In the genomic region with DNA sequence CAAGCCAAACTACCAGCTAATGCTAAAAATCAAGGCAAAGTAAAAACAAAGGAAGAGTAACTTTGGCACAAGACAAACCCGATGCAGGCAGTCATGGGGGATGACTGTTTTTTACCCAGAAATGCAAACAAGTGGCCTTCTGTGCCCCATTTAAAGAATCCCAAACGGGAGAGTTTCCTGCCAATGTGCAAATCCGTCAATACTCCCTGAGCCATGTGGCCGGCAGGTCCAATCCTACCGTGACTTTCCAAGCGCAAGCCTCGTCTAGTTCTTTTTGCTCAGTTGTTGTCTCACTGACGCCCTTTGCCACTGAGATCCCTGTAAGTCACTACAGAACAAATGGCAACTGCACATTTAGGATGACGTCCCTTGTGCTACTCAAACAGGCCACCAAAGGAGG, we compare ENCODE assay signal across 14 cellular contexts. TPM values are rescaled to one million over a fixed set of nuclear protein-coding genes. Genes with fewer than 3 reads are reported as not detected.
DNase-seq lines count a peak whose midpoint lies in the region; ATAC-seq lines count a peak whose summit lies in the region.
"Had no signal": no experiment of that assay in that cellular context is flagged by ENCODE, and none has a peak within 500 bp of the region (broad histone marks: within the 10 kb centered on the region; RNA-seq: fewer than 3 reads in every experiment).

No MANE protein-coding gene starts in this region.

- peaks cover 64% of the 10 kb centered on the region for H3K4me1 Mint-ChIP-seq in stimulated activated naive CD8-positive, alpha-beta T cell treated with anti-CD3 and anti-CD28 coated beads, Interleukin-15, Interleukin-2, amounts not matched to agents 100 ng/mL and 50 ng/mL, for 24 hours (ENCODE audit: low read depth)
- H3K4me1 Mint-ChIP-seq in stimulated activated naive CD8-positive, alpha-beta T cell treated with anti-CD3 and anti-CD28 coated beads, Interleukin-15, amount 100 ng/mL, for 72 hours = peaks cover 74% of the 10 kb centered on the region
- peaks cover 46 to 79% (median 73%) of the 10 kb centered on the region in 4 donors for H3K4me1 Mint-ChIP-seq in naive thymus-derived CD8-positive, alpha-beta T cell

- POLR2A ChIA-PET in naive thymus-derived CD8-positive, alpha-beta T cell (lab: Charles Lee) = interaction anchor here (0.8 to 4.0 kb wide), 11 partner anchors 12 to 163 kb away, joined by 3 to 34 read pairs (median 6); a partner anchor contains a TSS

- H3K27me3 Mint-ChIP-seq in stimulated activated naive CD8-positive, alpha-beta T cell treated with anti-CD3 and anti-CD28 coated beads, Interleukin-15, Interleukin-2, amounts not matched to agents 100 ng/mL and 50 ng/mL, for 24 hours = no peaks in the 10 kb centered on the region
- no peaks in the 10 kb centered on the region for H3K27me3 Mint-ChIP-seq in stimulated activated naive CD8-positive, alpha-beta T cell treated with anti-CD3 and anti-CD28 coated beads, Interleukin-15, amount 100 ng/mL, for 72 hours
- H3K27me3 Mint-ChIP-seq in naive thymus-derived CD8-positive, alpha-beta T cell = no peaks in the 10 kb centered on the region
- H3K27me3 Mint-ChIP-seq: activated B cell treated with CpG ODN at 0.5 μM for 24 hours had no signal

- DNase-seq in stimulated activated naive CD8-positive, alpha-beta T cell treated with anti-CD3 and anti-CD28 coated beads, Interleukin-15, amount 100 ng/mL, for 72 hours = no peak
- DNase-seq in activated naive CD4-positive, alpha-beta T cell treated with anti-CD3 and anti-CD28 coated beads, Interleukin-2, amount 50 U/mL, for 72 hours (ENCODE audit: low spot score in 2 of 2) = no peak
- peak in 3 of 10 donors; percentile 13 to 26 (median 23) for DNase-seq in naive thymus-derived CD8-positive, alpha-beta T cell
- DNase-seq in NCI-H2196 treated with DMSO at 0.1 percent for 48 hours (lab: John Stamatoyannopoulos, UW; ENCODE audit: unreplicated experiment) (no peak), GF-D8 (lab: John Stamatoyannopoulos, UW) (no peak)
- no peak for DNase-seq in stimulated activated CD4-positive, alpha-beta T cell treated with anti-CD3 and anti-CD28 coated beads, Interleukin-4, amount 100 ng/mL, for 24 hours
- DNase-seq: activated B cell treated with CpG ODN at 0.5 μM for 24 hours; DMS79; NCI-H1092 treated with DMSO at 0.1 percent for 48 hours; NCI-H82; stimulated activated naive CD4-positive, alpha-beta T cell treated with Interleukin-2 at 50 U/mL for 16 hours; SW 1271 had no signal

- H3K9me3 Mint-ChIP-seq in stimulated activated naive CD8-positive, alpha-beta T cell treated with anti-CD3 and anti-CD28 coated beads, Interleukin-15, Interleukin-2, amounts not matched to agents 100 ng/mL and 50 ng/mL, for 24 hours = no peaks in the 10 kb centered on the region
- H3K9me3 Mint-ChIP-seq in stimulated activated naive CD8-positive, alpha-beta T cell treated with anti-CD3 and anti-CD28 coated beads, Interleukin-15, amount 100 ng/mL, for 72 hours = no peaks in the 10 kb centered on the region
- H3K9me3 Mint-ChIP-seq in activated naive CD4-positive, alpha-beta T cell treated with anti-CD3 and anti-CD28 coated beads, Interleukin-2, amount 50 U/mL, for 72 hours = no peaks in the 10 kb centered on the region
- no peaks in the 10 kb centered on the region for H3K9me3 Mint-ChIP-seq in naive thymus-derived CD8-positive, alpha-beta T cell
- H3K9me3 Mint-ChIP-seq: activated B cell treated with CpG ODN at 0.5 μM for 24 hours had no signal

- no peak for ATAC-seq in stimulated activated naive CD8-positive, alpha-beta T cell treated with anti-CD3 and anti-CD28 coated beads, Interleukin-15, amount 100 ng/mL, for 72 hours
- ATAC-seq in activated naive CD4-positive, alpha-beta T cell treated with anti-CD3 and anti-CD28 coated beads, Interleukin-2, amount 50 U/mL, for 72 hours = no peak
- ATAC-seq in naive thymus-derived CD8-positive, alpha-beta T cell = peak in 1 of 2 donors; percentile 45
- no peak for ATAC-seq in GM19023 (IDR thresholded peaks at IDR 0.05; ENCODE audit: unreplicated experiment)

- peaks cover 96% of the 10 kb centered on the region for H3K36me3 Mint-ChIP-seq in stimulated activated naive CD8-positive, alpha-beta T cell treated with anti-CD3 and anti-CD28 coated beads, Interleukin-15, Interleukin-2, amounts not matched to agents 100 ng/mL and 50 ng/mL, for 24 hours (ENCODE audit: low read depth)
- peaks cover 48 to 76% of the 10 kb centered on the region in 2 donors for H3K36me3 Mint-ChIP-seq in activated naive CD4-positive, alpha-beta T cell treated with anti-CD3 and anti-CD28 coated beads, Interleukin-2, amount 50 U/mL, for 72 hours
- H3K36me3 Mint-ChIP-seq in naive thymus-derived CD8-positive, alpha-beta T cell = peaks cover 4 to 53% (median 29%) of the 10 kb centered on the region in 3 donors

- H3K27ac Mint-ChIP-seq in stimulated activated naive CD8-positive, alpha-beta T cell treated with anti-CD3 and anti-CD28 coated beads, Interleukin-15, Interleukin-2, amounts not matched to agents 100 ng/mL and 50 ng/mL, for 24 hours = peak overlapping the region; percentile 80
- H3K27ac Mint-ChIP-seq in stimulated activated naive CD8-positive, alpha-beta T cell treated with anti-CD3 and anti-CD28 coated beads, Interleukin-15, amount 100 ng/mL, for 72 hours = peak overlapping the region in 1 of 2 donors; percentile 7
- H3K27ac Mint-ChIP-seq in activated naive CD4-positive, alpha-beta T cell treated with anti-CD3 and anti-CD28 coated beads, Interleukin-2, amount 50 U/mL, for 72 hours = peak overlapping the region; percentile 94 to 100
- H3K27ac Mint-ChIP-seq in naive thymus-derived CD8-positive, alpha-beta T cell = peak overlapping the region; percentile 95 to 100 (median 100)

- no peak overlapping the region for H3K4me3 Mint-ChIP-seq in stimulated activated naive CD8-positive, alpha-beta T cell treated with anti-CD3 and anti-CD28 coated beads, Interleukin-15, Interleukin-2, amounts not matched to agents 100 ng/mL and 50 ng/mL, for 24 hours
- H3K4me3 Mint-ChIP-seq in stimulated activated naive CD8-positive, alpha-beta T cell treated with anti-CD3 and anti-CD28 coated beads, Interleukin-15, amount 100 ng/mL, for 72 hours = no peak overlapping the region
- H3K4me3 Mint-ChIP-seq in naive thymus-derived CD8-positive, alpha-beta T cell = peak overlapping the region in 9 of 10 donors; percentile 24 to 88 (median 55)
- H3K4me3 Mint-ChIP-seq: activated B cell treated with CpG ODN at 0.5 μM for 24 hours had no signal

RNA-seq across cellular contexts. Expression of a gene that starts 43.3 kb away (rescaled TPM):
- 10 to 100 TPM; 59.4 to 60.2 TPM for total RNA-seq in activated naive CD4-positive, alpha-beta T cell treated with anti-CD3 and anti-CD28 coated beads, Interleukin-2, amount 50 U/mL, for 72 hours
- 10 to 100 TPM; 68.1 to 77.0 TPM for total RNA-seq in naive thymus-derived CD8-positive, alpha-beta T cell
- 10 to 100 TPM; 15.7 to 22.7 (median 17.2) TPM for polyA plus RNA-seq in naive thymus-derived CD8-positive, alpha-beta T cell

Comparison
In these comparisons a context has a peak if more than half of its experiments do, and no peak if none do; other contexts are left out.
1. H3K4me3 Mint-ChIP-seq: peak in naive thymus-derived CD8-positive, alpha-beta T cell (9 of 10); none in stimulated activated naive CD8-positive, alpha-beta T cell treated with anti-CD3 and anti-CD28 coated beads, Interleukin-15, Interleukin-2, amounts not matched to agents 100 ng/mL and 50 ng/mL, for 24 hours (single experiment) and stimulated activated naive CD8-positive, alpha-beta T cell treated with anti-CD3 and anti-CD28 coated beads, Interleukin-15, amount 100 ng/mL, for 72 hours (0 of 2).